In the genomic region with DNA sequence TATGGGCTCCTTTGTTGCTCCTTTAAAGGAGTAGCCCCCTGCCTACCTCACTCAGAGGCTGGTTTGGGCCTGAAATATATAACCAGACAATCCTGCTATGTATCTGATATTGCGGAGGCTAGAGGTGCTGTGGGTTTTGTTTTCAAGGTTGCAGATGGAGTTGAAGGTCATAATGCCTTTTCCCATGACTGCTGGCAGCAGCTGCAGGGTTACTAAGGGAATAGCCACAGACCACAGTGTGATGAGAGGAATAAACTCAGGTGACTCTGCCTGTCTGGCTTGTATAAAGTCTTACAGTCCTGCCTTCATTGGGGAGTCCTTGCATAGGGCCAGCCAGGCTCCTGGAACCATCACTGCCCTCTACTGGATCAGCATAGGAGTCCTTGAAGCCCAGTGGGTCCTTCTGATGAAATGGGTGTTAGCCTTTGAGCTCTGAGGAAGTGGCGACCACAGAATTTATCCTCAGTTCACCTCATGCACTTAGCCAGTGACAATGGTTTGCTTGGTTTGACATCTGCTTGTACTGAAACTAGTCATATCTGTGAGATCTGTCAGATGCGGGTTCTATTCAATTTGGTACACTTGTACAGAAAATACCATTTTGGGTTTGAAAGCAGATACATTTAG, we compare ENCODE assay signal across 8 cellular contexts.
DNase-seq lines count a peak whose midpoint lies in the region; ATAC-seq and TF ChIP-seq lines count a peak whose summit lies in the region.

No MANE protein-coding gene starts in this region.

- DNase-seq in Daoy (ENCODE audit: low read depth) = peak; percentile 53
- peak; percentile 72 for DNase-seq in RPMI7951 (ENCODE audit: low read depth)
- DNase-seq in astrocyte of the cerebellum (ENCODE audit: low read depth) = peak; percentile 13
- peak; percentile 73 for DNase-seq in iris pigment epithelial cell (ENCODE audit: low read depth)
- DNase-seq in omental fat pad (ENCODE audit: low spot score) = no peak

- no peaks in the 10 kb centered on the region for H3K9me3 Mint-ChIP-seq in stimulated activated memory B cell treated with anti-CD40 and anti-IgM and Interleukin-4, amounts not matched to agents 10 μg/mL and 1 μg/mL and 100 μg/mL, for 72 hours

- H3K36me3 Mint-ChIP-seq in stimulated activated memory B cell treated with anti-CD40 and anti-IgM and Interleukin-4, amounts not matched to agents 10 μg/mL and 1 μg/mL and 100 μg/mL, for 72 hours = no peaks in the 10 kb centered on the region

- H3K4me3 ChIP-seq in astrocyte of the cerebellum (ENCODE audit: low read depth, low read length) = no peak overlapping the region

- H3K4me3 Mint-ChIP-seq in stimulated activated memory B cell treated with anti-CD40 and anti-IgM and Interleukin-4, amounts not matched to agents 10 μg/mL and 1 μg/mL and 100 μg/mL, for 72 hours = no peak overlapping the region

- ATAC-seq in GM19452 (IDR thresholded peaks at IDR 0.05; ENCODE audit: unreplicated experiment) (peak; percentile 98), HG03432 (IDR thresholded peaks at IDR 0.05; ENCODE audit: unreplicated experiment) (peak; percentile 98), omental fat pad (ENCODE audit: low FRiP score) (no peak)
- ATAC-seq in stimulated activated memory B cell treated with anti-CD40 and anti-IgM and Interleukin-4, amounts not matched to agents 10 μg/mL and 1 μg/mL and 100 μg/mL, for 72 hours = peak; percentile 94

- TF ChIP-seq CTCF in astrocyte of the cerebellum (IDR thresholded peaks at IDR 0.05; ENCODE audit: low read depth, low read length, missing control alignments) = peak; percentile 51
- TF ChIP-seq CTCF in omental fat pad (IDR thresholded peaks at IDR 0.05) = no peak

- in situ Hi-C loops in astrocyte of the cerebellum (cut with HindIII; ENCODE audit: low sequenced_read_pairs) = loop anchor here (10.0 kb wide), 2 partner anchors 65 to 85 kb away; no protein-coding TSS in a partner anchor

- H3K4me1 Mint-ChIP-seq in stimulated activated memory B cell treated with anti-CD40 and anti-IgM and Interleukin-4, amounts not matched to agents 10 μg/mL and 1 μg/mL and 100 μg/mL, for 72 hours = peaks cover 26% of the 10 kb centered on the region

- H3K27ac Mint-ChIP-seq in stimulated activated memory B cell treated with anti-CD40 and anti-IgM and Interleukin-4, amounts not matched to agents 10 μg/mL and 1 μg/mL and 100 μg/mL, for 72 hours = peak overlapping the region; percentile 42

- no peaks in the 10 kb centered on the region for H3K27me3 Mint-ChIP-seq in stimulated activated memory B cell treated with anti-CD40 and anti-IgM and Interleukin-4, amounts not matched to agents 10 μg/mL and 1 μg/mL and 100 μg/mL, for 72 hours
